8 cellular contexts compared by ENCODE assay signal in the genomic region with DNA sequence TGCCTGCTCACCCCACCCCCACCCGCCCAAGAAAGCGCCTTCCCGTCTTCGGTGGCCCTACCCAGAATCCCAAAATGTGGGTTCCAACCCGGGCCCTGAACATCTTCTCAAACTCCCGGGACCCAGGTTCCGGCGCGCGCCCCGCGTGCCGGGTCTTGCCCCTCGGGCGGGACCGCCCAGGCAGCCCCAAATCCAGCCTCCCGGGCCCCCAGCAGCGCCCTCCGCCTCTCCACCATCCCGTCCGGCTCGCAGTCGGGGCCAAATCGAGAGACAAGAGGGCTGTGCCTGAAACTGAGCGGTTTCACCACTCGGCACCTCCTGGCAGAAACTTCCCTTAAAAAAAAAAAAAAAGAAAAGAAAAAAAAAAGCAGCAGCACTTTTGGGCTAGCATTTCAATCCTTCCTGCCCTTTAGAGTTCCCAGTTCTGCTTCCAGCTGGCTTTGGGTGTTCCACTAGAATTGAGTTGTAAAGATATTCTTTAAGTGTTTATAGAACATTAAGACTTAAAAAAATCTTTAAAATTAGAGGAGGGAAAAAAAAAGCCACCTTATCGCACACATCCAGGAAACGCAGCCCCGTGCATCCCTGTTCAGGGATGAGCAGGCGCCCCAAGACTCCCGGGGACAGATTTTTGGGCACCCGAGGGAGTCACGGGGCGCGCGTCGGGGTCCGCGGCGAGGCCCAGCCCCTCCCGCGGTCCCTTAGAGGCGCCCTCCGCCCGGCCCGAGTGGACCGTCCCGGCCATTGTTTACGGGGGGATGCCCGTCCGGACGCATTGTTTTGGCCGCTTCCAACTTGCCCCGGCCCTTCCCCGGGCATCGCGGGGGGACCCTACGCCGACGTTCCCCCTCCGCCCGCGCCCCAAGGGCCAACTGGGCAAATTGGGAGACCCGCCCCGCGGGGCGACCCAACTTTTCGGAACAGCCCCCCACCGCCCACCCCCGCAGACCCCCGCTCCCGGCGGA. TPM values are rescaled to one million over a fixed set of nuclear protein-coding genes. Genes with fewer than 3 reads are reported as not detected.
A peak's percentile ranks its signal among the peaks of the same experiment; 100 is the strongest.
DNase-seq lines count a peak whose midpoint lies in the region; ATAC-seq and TF ChIP-seq lines count a peak whose summit lies in the region.
"Not testable (repeated sequence)": the region's sequence is repeated elsewhere in the genome, so short reads cannot be mapped to it uniquely, and the experiment has no call there.

No MANE protein-coding gene starts in this region.

- H3K9me3 Mint-ChIP-seq in activated naive CD4-positive, alpha-beta T cell treated with anti-CD3 and anti-CD28 coated beads, Interleukin-2, amount 10 ng/mL, durations not matched to agents 7 days and 5 days; mesothelial cell of epicardium: not testable (repeated sequence)

- H3K4me3 Mint-ChIP-seq in activated naive CD4-positive, alpha-beta T cell treated with anti-CD3 and anti-CD28 coated beads, Interleukin-2, amount 10 ng/mL, durations not matched to agents 7 days and 5 days, result peak overlapping the region; percentile 99
- peak overlapping the region; percentile 80 for H3K4me3 Mint-ChIP-seq in mesothelial cell of epicardium

- peaks cover 61% of the 10 kb centered on the region for H3K4me1 ChIP-seq in HUES64 (ENCODE audit: insufficient read depth, low read length)

- H3K36me3 Mint-ChIP-seq in activated naive CD4-positive, alpha-beta T cell treated with anti-CD3 and anti-CD28 coated beads, Interleukin-2, amount 10 ng/mL, durations not matched to agents 7 days and 5 days, result peaks cover 44% of the 10 kb centered on the region
- H3K36me3 Mint-ChIP-seq in mesothelial cell of epicardium, result not testable (repeated sequence)

- not testable (repeated sequence) for H3K36me3 ChIP-seq in HUES64 (ENCODE audit: insufficient read depth, low read length)

- under 1% methylated on average over 71 of the region's 73 CpGs for WGBS in HUES64

- peak; percentile 28 for ATAC-seq in GM21447 (IDR thresholded peaks at IDR 0.05; ENCODE audit: unreplicated experiment)

- peak overlapping the region; percentile 84 for H3K4me3 ChIP-seq in HUES64 (ENCODE audit: low read length)

- H3K4me1 Mint-ChIP-seq in activated naive CD4-positive, alpha-beta T cell treated with anti-CD3 and anti-CD28 coated beads, Interleukin-2, amount 10 ng/mL, durations not matched to agents 7 days and 5 days, result peaks cover 42% of the 10 kb centered on the region
- H3K4me1 Mint-ChIP-seq in mesothelial cell of epicardium, result peaks cover 66% of the 10 kb centered on the region

- H3K27me3 Mint-ChIP-seq in activated naive CD4-positive, alpha-beta T cell treated with anti-CD3 and anti-CD28 coated beads, Interleukin-2, amount 10 ng/mL, durations not matched to agents 7 days and 5 days; mesothelial cell of epicardium (ENCODE audit: low read depth): not testable (repeated sequence)

- TF ChIP-seq CTCF in mesothelial cell of epicardium (IDR thresholded peaks at IDR 0.05; ENCODE audit: unreplicated experiment), result not testable (repeated sequence)

- DNase-seq in CD1c-positive myeloid dendritic cell (ENCODE audit: extremely low spot score), result peak; percentile 63
- DNase-seq in SW480 (ENCODE audit: low spot score), result peak; percentile 52
- DNase-seq in activated naive CD4-positive, alpha-beta T cell treated with anti-CD3 and anti-CD28 coated beads, Interleukin-2, amount 10 ng/mL, durations not matched to agents 7 days and 5 days, result peak; percentile 80
- peak; percentile 69 for DNase-seq in fibroblast of gingiva (ENCODE audit: low read depth)
- peak in 1 of 2 experiments; percentile 51 for DNase-seq in mesothelial cell of epicardium (ENCODE audit: low spot score in 2 of 2, unreplicated experiment in 2 of 2)
- peak in 2 of 3 donors; percentile 44 to 46 for DNase-seq in stimulated activated CD4-positive, alpha-beta T cell treated with anti-CD3 and anti-CD28 coated beads, TNF-alpha, amount 100 ng/mL, for 48 hours (ENCODE audit: low read depth in 3 of 3)

- H3K9ac ChIP-seq in HUES64 (ENCODE audit: low read depth, low read length), result peak overlapping the region; percentile 93

- H3K27ac ChIP-seq in HUES64 (ENCODE audit: low read depth, low read length), result peak overlapping the region; percentile 95

- H3K9me3 ChIP-seq in HUES64 (ENCODE audit: insufficient read depth, low read depth, low read length), result not testable (repeated sequence)

- H3K27ac Mint-ChIP-seq in activated naive CD4-positive, alpha-beta T cell treated with anti-CD3 and anti-CD28 coated beads, Interleukin-2, amount 10 ng/mL, durations not matched to agents 7 days and 5 days, result peak overlapping the region; percentile 99
- H3K27ac Mint-ChIP-seq in mesothelial cell of epicardium, result peak overlapping the region; percentile 98

- not testable (repeated sequence) for H3K27me3 ChIP-seq in HUES64 (ENCODE audit: insufficient read depth, low read length)

- CTCF ChIA-PET in activated naive CD4-positive, alpha-beta T cell treated with anti-CD3 and anti-CD28 coated beads, Interleukin-2, amount 10 ng/mL, durations not matched to agents 7 days and 5 days (lab: Charles Lee), result interaction anchor here (0.7 to 1.1 kb wide), 3 partner anchors 11 to 323 kb away, joined by 3 to 5 read pairs (median 3); no protein-coding TSS in a partner anchor

RNA-seq across cellular contexts. Expression of gene ZNF217, which starts 0.9 kb away (rescaled TPM):
- polyA plus RNA-seq in HUES64 (2013, experiment 1 of 2), result 33.1 TPM
- polyA plus RNA-seq in HUES64 (2013, experiment 2 of 2), result 40.0 TPM
- 38.1 to 39.5 TPM (median 38.8 TPM) in 3 replicates for total RNA-seq in mesothelial cell of epicardium
